ENCODE assay signal across 10 cellular contexts in the genomic region with DNA sequence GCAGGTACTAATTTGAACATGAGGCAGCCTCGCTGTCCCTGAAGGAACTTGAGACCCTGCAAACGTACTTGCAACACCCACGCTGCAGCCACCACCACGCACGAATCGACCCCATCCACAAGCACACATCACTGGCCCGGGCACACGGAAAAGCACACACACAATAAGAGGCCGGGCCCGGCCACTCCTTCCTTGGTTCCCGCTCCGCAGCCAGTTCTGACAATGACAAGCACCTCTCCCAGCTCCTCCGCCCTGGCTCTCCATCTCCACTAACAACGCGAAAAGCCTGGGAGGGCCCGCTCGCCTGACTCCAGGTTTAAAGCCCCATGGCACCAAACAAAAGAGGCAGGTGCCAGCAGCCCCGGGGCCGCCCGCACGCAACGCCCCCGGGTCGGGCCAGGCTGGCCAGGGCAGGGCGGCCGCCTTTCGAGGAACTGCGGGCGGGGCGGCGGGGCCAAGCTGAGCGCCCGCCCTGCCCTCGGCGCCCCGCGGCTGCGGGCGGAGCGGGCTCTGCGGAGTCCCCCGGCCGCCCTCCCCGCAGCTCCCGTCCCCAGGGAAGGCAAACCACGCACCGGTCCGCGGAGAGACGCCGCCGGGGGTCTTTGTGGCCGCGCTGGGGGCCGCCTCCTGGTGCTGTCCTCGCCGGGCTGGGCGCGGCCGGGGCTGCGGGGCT. TPM values are rescaled to one million over a fixed set of nuclear protein-coding genes. Genes with fewer than 3 reads are reported as not detected.
DNase-seq lines count a peak whose midpoint lies in the region; ATAC-seq, FAIRE-seq and TF ChIP-seq lines count a peak whose summit lies in the region.
"Had no signal": no experiment of that assay in that cellular context is flagged by ENCODE, and none has a peak within 500 bp of the region (broad histone marks: within the 10 kb centered on the region; RNA-seq: fewer than 3 reads in every experiment).

No MANE protein-coding gene starts in this region.

- peak; percentile 11 for DNase-seq in DMS79 (lab: John Stamatoyannopoulos, UW)
- DNase-seq in NCI-H774 (lab: John Stamatoyannopoulos, UW), result peak; percentile 26
- DNase-seq in fibroblast of villous mesenchyme (ENCODE audit: low read depth), result no peak
- peak; percentile 19 for DNase-seq in progenitor cell of endocrine pancreas (ENCODE audit: low spot score, unreplicated experiment)
- DNase-seq in T1000 (lab: John Stamatoyannopoulos, UW), result no peak
- DNase-seq in activated CD4-positive, alpha-beta memory T cell treated with anti-CD3 and anti-CD28 coated beads, Interleukin-2, amount 10 ng/mL, durations not matched to agents 7 days and 5 days, result no peak
- DNase-seq in frontal cortex (ENCODE audit: low spot score in 2 of 2), result no peak

- peaks cover 77% of the 10 kb centered on the region for H3K27me3 Mint-ChIP-seq in progenitor cell of endocrine pancreas
- peaks cover 23% of the 10 kb centered on the region for H3K27me3 Mint-ChIP-seq in activated CD4-positive, alpha-beta memory T cell treated with anti-CD3 and anti-CD28 coated beads, Interleukin-2, amount 10 ng/mL, durations not matched to agents 7 days and 5 days

- CTCF ChIA-PET in activated CD4-positive, alpha-beta memory T cell treated with anti-CD3 and anti-CD28 coated beads, Interleukin-2, amount 10 ng/mL, durations not matched to agents 7 days and 5 days (lab: Charles Lee), result no interaction called here

- no peak overlapping the region for H3K27ac Mint-ChIP-seq in progenitor cell of endocrine pancreas
- no peak overlapping the region for H3K27ac Mint-ChIP-seq in activated CD4-positive, alpha-beta memory T cell treated with anti-CD3 and anti-CD28 coated beads, Interleukin-2, amount 10 ng/mL, durations not matched to agents 7 days and 5 days
- H3K27ac Mint-ChIP-seq: memory B cell had no signal

- POLR2A ChIA-PET in activated CD4-positive, alpha-beta memory T cell treated with anti-CD3 and anti-CD28 coated beads, Interleukin-2, amount 10 ng/mL, durations not matched to agents 7 days and 5 days (lab: Charles Lee), result no interaction called here

- H3K4me3 ChIP-seq in fibroblast of villous mesenchyme (ENCODE audit: low read depth, low read length), result peak overlapping the region; percentile 26

- TF ChIP-seq CTCF in fibroblast of villous mesenchyme (IDR thresholded peaks at IDR 0.05; ENCODE audit: insufficient read depth, low read depth, low read length) (no peak), progenitor cell of endocrine pancreas (IDR thresholded peaks at IDR 0.05; ENCODE audit: unreplicated experiment) (no peak)

- H3K4me1 Mint-ChIP-seq in progenitor cell of endocrine pancreas (ENCODE audit: low read depth), result peaks cover 6% of the 10 kb centered on the region
- no peaks in the 10 kb centered on the region for H3K4me1 Mint-ChIP-seq in activated CD4-positive, alpha-beta memory T cell treated with anti-CD3 and anti-CD28 coated beads, Interleukin-2, amount 10 ng/mL, durations not matched to agents 7 days and 5 days
- H3K4me1 Mint-ChIP-seq: memory B cell had no signal

- H3K4me3 Mint-ChIP-seq in progenitor cell of endocrine pancreas (ENCODE audit: low read depth), result peak overlapping the region; percentile 79
- H3K4me3 Mint-ChIP-seq in activated CD4-positive, alpha-beta memory T cell treated with anti-CD3 and anti-CD28 coated beads, Interleukin-2, amount 10 ng/mL, durations not matched to agents 7 days and 5 days, result no peak overlapping the region
- H3K4me3 Mint-ChIP-seq: memory B cell had no signal

- no peaks in the 10 kb centered on the region for H3K9me3 Mint-ChIP-seq in progenitor cell of endocrine pancreas (ENCODE audit: low read depth)
- H3K9me3 Mint-ChIP-seq in activated CD4-positive, alpha-beta memory T cell treated with anti-CD3 and anti-CD28 coated beads, Interleukin-2, amount 10 ng/mL, durations not matched to agents 7 days and 5 days, result no peaks in the 10 kb centered on the region

- ATAC-seq in GM21447 (IDR thresholded peaks at IDR 0.05; ENCODE audit: unreplicated experiment), result no peak

- no peak for FAIRE-seq in frontal cortex (lab: Jason Lieb, UNC)
- FAIRE-seq: GM12892 had no signal

- no peaks in the 10 kb centered on the region for H3K36me3 Mint-ChIP-seq in progenitor cell of endocrine pancreas (ENCODE audit: insufficient read depth)
- H3K36me3 Mint-ChIP-seq in activated CD4-positive, alpha-beta memory T cell treated with anti-CD3 and anti-CD28 coated beads, Interleukin-2, amount 10 ng/mL, durations not matched to agents 7 days and 5 days (ENCODE audit: low read depth), result no peaks in the 10 kb centered on the region
- H3K36me3 Mint-ChIP-seq: memory B cell had no signal

RNA-seq across cellular contexts. Expression of a gene that starts 0.5 kb away (rescaled TPM):
- total RNA-seq in fibroblast of villous mesenchyme, result 0.86 and 2.3 TPM in 2 replicates
- total RNA-seq in progenitor cell of endocrine pancreas, result 3.8 and 3.9 TPM in 2 replicates
- not detected for total RNA-seq in activated CD4-positive, alpha-beta memory T cell treated with anti-CD3 and anti-CD28 coated beads, Interleukin-2, amount 10 ng/mL, durations not matched to agents 7 days and 5 days
- total RNA-seq in frontal cortex, result 263 TPM

Comparison
In these comparisons a context has a peak if more than half of its experiments do, and no peak if none do; other contexts are left out.
1. DNase-seq: peak in DMS79 (single experiment), NCI-H774 (single experiment) and progenitor cell of endocrine pancreas (single experiment); none in fibroblast of villous mesenchyme (single experiment), T1000 (single experiment), activated CD4-positive, alpha-beta memory T cell treated with anti-CD3 and anti-CD28 coated beads, Interleukin-2, amount 10 ng/mL, durations not matched to agents 7 days and 5 days (single experiment) and frontal cortex (0 of 2).
2. RNA of a gene that starts 0.5 kb away (total RNA-seq): 263 TPM in frontal cortex (single experiment); 3.8 to 3.9 TPM in progenitor cell of endocrine pancreas, 0.86 to 2.3 TPM in fibroblast of villous mesenchyme and not detected in activated CD4-positive, alpha-beta memory T cell treated with anti-CD3 and anti-CD28 coated beads, Interleukin-2, amount 10 ng/mL, durations not matched to agents 7 days and 5 days; every median in the first group is over 10 times any median in the second.